In genomic region chr3:70097084-70097483, GRCh38 we compare ENCODE assay signal across 30 cellular contexts.
"Had no signal": no experiment of that assay in that cellular context is flagged by ENCODE, and none has a peak within 500 bp of the region (broad histone marks: within the 10 kb centered on the region; RNA-seq: fewer than 3 reads in every experiment).

No MANE protein-coding gene starts in this region.

- H3K9me3 ChIP-seq: adrenal gland, body of pancreas, heart left ventricle, left lung, lower lobe of right lung, neutrophil, prostate gland, sigmoid colon, stomach, suprapubic skin, tibial artery, upper lobe of right lung had no signal

- FAIRE-seq: colon, islet of Langerhans, small intestine had no signal

- H3K9me3 Mint-ChIP-seq: activated B cell treated with CpG ODN at 0.5 μM for 24 hours; activated CD8-positive, alpha-beta T cell treated with anti-CD3 and anti-CD28 coated beads for 36 hours; activated naive CD8-positive, alpha-beta T cell treated with anti-CD3 and anti-CD28 coated beads for 36 hours; activated T-cell treated with anti-CD3 and anti-CD28 coated beads, Interleukin-2, amount 50 U/mL, for 4 hours; activated T-helper 17 cell treated with anti-CD3 and anti-CD28 coated beads, Interleukin-2, amount 50 U/mL, for 72 hours; nephron progenitor cell; T-helper 2 cell treated with Interferon-gamma antibody and Interleukin-4, amounts not matched to agents 5 μg/mL and 100 μg/mL, for 36 hours had no signal

- ATAC-seq: body of pancreas; heart left ventricle; left lung; lower lobe of right lung; stimulated activated effector memory CD8-positive, alpha-beta T cell treated with anti-CD3 and anti-CD28 coated beads, Interleukin-12 subunit alpha, Interleukin-12 subunit beta, amount 100 ng/mL, for 72 hours; upper lobe of right lung had no signal

- H3K27me3 ChIP-seq: adrenal gland, body of pancreas, heart left ventricle, left lung, sigmoid colon, stomach, suprapubic skin, tibial artery, upper lobe of right lung had no signal

- H3K27ac ChIP-seq: adrenal gland, body of pancreas, heart left ventricle, left lung, lower lobe of right lung, neutrophil, prostate gland, sigmoid colon, stomach, suprapubic skin, tibial artery, upper lobe of right lung had no signal

- H3K36me3 ChIP-seq: adrenal gland, heart left ventricle, left lung, lower lobe of right lung, neutrophil, prostate gland, sigmoid colon, stomach, suprapubic skin, tibial artery, upper lobe of right lung had no signal

- H3K4me1 Mint-ChIP-seq: activated T-helper 17 cell treated with anti-CD3 and anti-CD28 coated beads, Interleukin-2, amount 50 U/mL, for 72 hours; nephron progenitor cell; stimulated activated effector memory CD8-positive, alpha-beta T cell treated with anti-CD3 and anti-CD28 coated beads, Interleukin-12 subunit alpha, Interleukin-12 subunit beta, amount 100 ng/mL, for 72 hours had no signal

- H3K4me1 ChIP-seq: adrenal gland, body of pancreas, heart left ventricle, left lung, lower lobe of right lung, prostate gland, sigmoid colon, suprapubic skin, tibial artery, upper lobe of right lung had no signal

- H3K36me3 Mint-ChIP-seq: activated naive CD8-positive, alpha-beta T cell treated with anti-CD3 and anti-CD28 coated beads for 36 hours; stimulated activated effector memory CD8-positive, alpha-beta T cell treated with anti-CD3 and anti-CD28 coated beads, Interleukin-12 subunit alpha, Interleukin-12 subunit beta, amount 100 ng/mL, for 72 hours had no signal

- H3K4me3 Mint-ChIP-seq: activated B cell treated with CpG ODN at 0.5 μM for 24 hours; activated CD8-positive, alpha-beta T cell treated with anti-CD3 and anti-CD28 coated beads for 36 hours; activated naive CD8-positive, alpha-beta T cell treated with anti-CD3 and anti-CD28 coated beads for 36 hours; activated T-cell treated with anti-CD3 and anti-CD28 coated beads, Interleukin-2, amount 50 U/mL, for 4 hours; activated T-helper 17 cell treated with anti-CD3 and anti-CD28 coated beads, Interleukin-2, amount 50 U/mL, for 72 hours; nephron progenitor cell; stimulated activated effector memory CD8-positive, alpha-beta T cell treated with anti-CD3 and anti-CD28 coated beads, Interleukin-12 subunit alpha, Interleukin-12 subunit beta, amount 100 ng/mL, for 72 hours; T-helper 2 cell treated with Interferon-gamma antibody and Interleukin-4, amounts not matched to agents 5 μg/mL and 100 μg/mL, for 36 hours had no signal

- H3K4me3 ChIP-seq: adrenal gland, body of pancreas, heart left ventricle, left lung, lower lobe of right lung, prostate gland, sigmoid colon, stomach, suprapubic skin, tibial artery, upper lobe of right lung had no signal

- DNase-seq: activated B cell treated with CpG ODN at 0.5 μM for 24 hours; activated CD4-positive, alpha-beta T cell treated with anti-CD3 and anti-CD28 coated beads, Interleukin-2, amount 50 U/mL, for 1 hour; activated naive CD4-positive, alpha-beta T cell; activated naive CD8-positive, alpha-beta T cell treated with anti-CD3 and anti-CD28 coated beads for 36 hours; activated T-cell treated with anti-CD3 and anti-CD28 coated beads, Interleukin-2, amount 50 U/mL, for 4 hours; adrenal gland; aorta; body of pancreas; effector memory CD4-positive, alpha-beta T cell; heart left ventricle; left lung; lower lobe of right lung; mesendoderm; nephron progenitor cell; retina; sigmoid colon; small intestine; stimulated activated CD4-positive, alpha-beta T cell treated with anti-CD3 and anti-CD28 coated beads, Interleukin-4, amount 100 ng/mL, for 24 hours; stomach; tibial artery; upper lobe of right lung had no signal

- H3K27ac Mint-ChIP-seq: activated B cell treated with CpG ODN at 0.5 μM for 24 hours; activated CD8-positive, alpha-beta T cell treated with anti-CD3 and anti-CD28 coated beads for 36 hours; activated naive CD8-positive, alpha-beta T cell treated with anti-CD3 and anti-CD28 coated beads for 36 hours; activated T-helper 17 cell treated with anti-CD3 and anti-CD28 coated beads, Interleukin-2, amount 50 U/mL, for 72 hours; stimulated activated effector memory CD8-positive, alpha-beta T cell treated with anti-CD3 and anti-CD28 coated beads, Interleukin-12 subunit alpha, Interleukin-12 subunit beta, amount 100 ng/mL, for 72 hours; T-helper 2 cell treated with Interferon-gamma antibody and Interleukin-4, amounts not matched to agents 5 μg/mL and 100 μg/mL, for 36 hours had no signal
